8 cellular contexts compared by ENCODE assay signal in genomic region chr2:106572541-106573148, GRCh38.
DNase-seq lines count a peak whose midpoint lies in the region; ATAC-seq and TF ChIP-seq lines count a peak whose summit lies in the region.
"Had no signal": no experiment of that assay in that cellular context is flagged by ENCODE, and none has a peak within 500 bp of the region (broad histone marks: within the 10 kb centered on the region; RNA-seq: fewer than 3 reads in every experiment).

No MANE protein-coding gene starts in this region.

- H3K27me3 Mint-ChIP-seq in nephron progenitor cell (ENCODE audit: low read depth, poor library complexity) = peaks cover 18% of the 10 kb centered on the region

- H3K4me3 ChIP-seq in HFF-Myc (replicated peaks; ENCODE audit: low read depth, low read length) (no peak overlapping the region), astrocyte of the spinal cord (ENCODE audit: low read depth, low read length) (no peak overlapping the region)

- no peak overlapping the region for H3K27ac Mint-ChIP-seq in nephron progenitor cell

- H3K36me3 Mint-ChIP-seq in nephron progenitor cell (ENCODE audit: low read depth) = no peaks in the 10 kb centered on the region

- H3K4me1 Mint-ChIP-seq in nephron progenitor cell = peaks cover 33% of the 10 kb centered on the region

- H3K4me3 Mint-ChIP-seq in nephron progenitor cell = no peak overlapping the region

- in situ Hi-C loops in astrocyte of the spinal cord (cut with HindIII; ENCODE audit: low sequenced_read_pairs) = no loop called here

- TF ChIP-seq CTCF in HFF-Myc (IDR thresholded peaks at IDR 0.05; ENCODE audit: low read depth, low read length, missing control alignments) = peak; percentile 76
- peak; percentile 43 for TF ChIP-seq CTCF in astrocyte of the spinal cord (IDR thresholded peaks at IDR 0.05; ENCODE audit: low read depth, low read length)
- peak; percentile 70 for TF ChIP-seq CTCF in nephron progenitor cell (IDR thresholded peaks at IDR 0.05)

- no peak for ATAC-seq in GM19395 (IDR thresholded peaks at IDR 0.05; ENCODE audit: unreplicated experiment)
- ATAC-seq in GM21825 (IDR thresholded peaks at IDR 0.05; ENCODE audit: unreplicated experiment) = no peak

- DNase-seq in DMS53 (lab: John Stamatoyannopoulos, UW) (peak; percentile 68), HFF-Myc (ENCODE audit: extremely low read depth, low read depth) (no peak), astrocyte of the spinal cord (ENCODE audit: low read depth, low spot score) (no peak), nephron progenitor cell (peak; percentile 48), MV-4-11 (lab: John Stamatoyannopoulos, UW) (no peak)
- DNase-seq: substantia nigra had no signal

- no peaks in the 10 kb centered on the region for H3K9me3 Mint-ChIP-seq in nephron progenitor cell

Comparison
In these comparisons a context has a peak if more than half of its experiments do, and no peak if none do; other contexts are left out.
1. DNase-seq: peak in DMS53 (single experiment) and nephron progenitor cell (single experiment); none in HFF-Myc (single experiment), astrocyte of the spinal cord (single experiment) and MV-4-11 (single experiment).
2. Peak in every context shown above with its lines, with median percentiles within 50 percentile points of each other: CTCF ChIP-seq.